24 cellular contexts compared by ENCODE assay signal in the genomic region with DNA sequence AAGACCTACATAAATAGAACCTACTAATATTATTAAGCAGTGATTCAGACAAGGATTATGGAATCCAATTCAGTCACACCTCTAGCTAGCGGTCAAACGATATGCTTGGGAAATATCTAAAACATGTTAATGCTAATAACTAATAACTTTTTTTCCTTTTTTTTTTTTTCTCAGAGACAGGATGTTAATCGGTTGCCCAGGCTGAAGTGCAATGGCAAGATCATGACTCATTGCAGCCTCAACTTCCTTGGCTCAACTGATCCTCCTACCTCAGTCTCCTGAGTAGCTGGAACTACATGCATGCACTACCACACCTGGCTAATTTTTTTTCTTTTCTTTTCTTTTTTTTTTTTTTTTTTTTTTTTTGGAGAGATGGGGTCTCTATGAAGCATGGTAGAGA.
DNase-seq lines count a peak whose midpoint lies in the region; FAIRE-seq and TF ChIP-seq lines count a peak whose summit lies in the region.
"Had no signal": no experiment of that assay in that cellular context is flagged by ENCODE, and none has a peak within 500 bp of the region (broad histone marks: within the 10 kb centered on the region; RNA-seq: fewer than 3 reads in every experiment).

No MANE protein-coding gene starts in this region.

- no peak overlapping the region for H3K4me3 Mint-ChIP-seq in CD8-positive, alpha-beta memory T cell
- H3K4me3 Mint-ChIP-seq: CD14-positive monocyte; CD4-positive, alpha-beta T cell had no signal

- H3K4me3 ChIP-seq in bronchial epithelial cell (ENCODE audit: low read depth, low read length) = no peak overlapping the region
- H3K4me3 ChIP-seq in CD8-positive, alpha-beta memory T cell (ENCODE audit: low read length) = no peak overlapping the region
- H3K4me3 ChIP-seq: BLaER1 treated with 17β-estradiol and CSF1 and Interleukin-3, amounts not matched to agents 10 nM and 100 nM; GM12878; GM23248 had no signal

- no peaks in the 10 kb centered on the region for H3K27me3 Mint-ChIP-seq in CD8-positive, alpha-beta memory T cell
- H3K27me3 Mint-ChIP-seq: CD4-positive, alpha-beta T cell had no signal

- FAIRE-seq in bronchial epithelial cell (lab: Jason Lieb, UNC) = no peak
- FAIRE-seq: GM12878, GM19239, H1 had no signal

- H3K27ac ChIP-seq in CD8-positive, alpha-beta memory T cell (ENCODE audit: low read depth, low read length) = no peak overlapping the region
- H3K27ac ChIP-seq: BLaER1 treated with 17β-estradiol and CSF1 and Interleukin-3, amounts not matched to agents 10 nM and 100 nM; GM23248 had no signal

- POLR2A ChIA-PET in CD8-positive, alpha-beta memory T cell (lab: Charles Lee) = no interaction called here

- in situ Hi-C loops in ACHN (cut with HindIII; ENCODE audit: low pct_ligation_motif_present, low pct_unique_long_range_greater_than_20kb, low sequenced_read_pairs) = no loop called here

- H3K27ac Mint-ChIP-seq in CD8-positive, alpha-beta memory T cell = no peak overlapping the region
- H3K27ac Mint-ChIP-seq: CD14-positive monocyte; CD4-positive, alpha-beta T cell had no signal

- TF ChIP-seq CTCF in bronchial epithelial cell (IDR thresholded peaks at IDR 0.05; ENCODE audit: insufficient read depth, low read length, severe bottlenecking) = no peak

- H3K4me1 ChIP-seq in CD8-positive, alpha-beta memory T cell (ENCODE audit: insufficient read depth, low read length) = no peaks in the 10 kb centered on the region
- H3K4me1 ChIP-seq: BE2C; BLaER1 treated with 17β-estradiol and CSF1 and Interleukin-3, amounts not matched to agents 10 nM and 100 nM had no signal

- DNase-seq in ACHN = peak; percentile 1
- DNase-seq in ELR (ENCODE audit: low read depth) = peak; percentile 27
- DNase-seq in bronchial epithelial cell (ENCODE audit: low read depth) = peak; percentile 83
- peak; percentile 35 for DNase-seq in kidney tubule cell (ENCODE audit: low spot score)
- DNase-seq in CD8-positive, alpha-beta memory T cell = no peak
- DNase-seq in activated CD8-positive, alpha-beta memory T cell treated with anti-CD3 and anti-CD28 coated beads, Interleukin-2, amount 50 U/mL, for 4 hours = no peak
- no peak for DNase-seq in HuH-7.5 (ENCODE audit: low spot score)
- no peak for DNase-seq in epidermal melanocyte (ENCODE audit: insufficient read length, low spot score)
- DNase-seq: AML-193; BE2C; Calu3; CD4-positive, alpha-beta T cell; COR-L47; DMS53; DMS79 treated with DMSO at 0.1 percent for 48 hours; GDM1; GM23248; H7; HCEC 1CT had no signal

- H3K9me3 ChIP-seq in CD8-positive, alpha-beta memory T cell (ENCODE audit: low read length) = peaks cover 12% of the 10 kb centered on the region
- H3K9me3 ChIP-seq: BE2C had no signal

- CTCF ChIA-PET in CD8-positive, alpha-beta memory T cell (lab: Charles Lee) = no interaction called here

- H3K36me3 Mint-ChIP-seq in CD8-positive, alpha-beta memory T cell = peaks cover 49 to 77% (median 73%) of the 10 kb centered on the region in 3 donors

- H3K27me3 ChIP-seq in bronchial epithelial cell (ENCODE audit: control insufficient read depth, insufficient read depth, low read length) = no peaks in the 10 kb centered on the region
- H3K27me3 ChIP-seq in CD8-positive, alpha-beta memory T cell (ENCODE audit: insufficient read depth, low read length, poor library complexity, severe bottlenecking) = no peaks in the 10 kb centered on the region
- H3K27me3 ChIP-seq: BE2C; BLaER1 treated with 17β-estradiol and CSF1 and Interleukin-3, amounts not matched to agents 10 nM and 100 nM had no signal

- no peaks in the 10 kb centered on the region for H3K4me1 Mint-ChIP-seq in CD8-positive, alpha-beta memory T cell
- H3K4me1 Mint-ChIP-seq: CD14-positive monocyte had no signal

- peaks cover 16 to 35% (median 24%) of the 10 kb centered on the region in 5 donors for H3K9me3 Mint-ChIP-seq in CD8-positive, alpha-beta memory T cell

- peaks cover 2% of the 10 kb centered on the region for H3K36me3 ChIP-seq in bronchial epithelial cell (ENCODE audit: control insufficient read depth, insufficient read depth, low read length)
- peaks cover 15% of the 10 kb centered on the region for H3K36me3 ChIP-seq in CD8-positive, alpha-beta memory T cell (ENCODE audit: insufficient read depth, low read length)

Comparison
In these comparisons a context has a peak if more than half of its experiments do, and no peak if none do; other contexts are left out.
1. DNase-seq: peak in ACHN (single experiment), ELR (single experiment), bronchial epithelial cell (single experiment) and kidney tubule cell (single experiment); none in CD8-positive, alpha-beta memory T cell (0 of 5), activated CD8-positive, alpha-beta memory T cell treated with anti-CD3 and anti-CD28 coated beads, Interleukin-2, amount 50 U/mL, for 4 hours (single experiment), HuH-7.5 (single experiment) and epidermal melanocyte (single experiment).